Comparison of ENCODE assay signal across 2 cellular contexts in the genomic region with DNA sequence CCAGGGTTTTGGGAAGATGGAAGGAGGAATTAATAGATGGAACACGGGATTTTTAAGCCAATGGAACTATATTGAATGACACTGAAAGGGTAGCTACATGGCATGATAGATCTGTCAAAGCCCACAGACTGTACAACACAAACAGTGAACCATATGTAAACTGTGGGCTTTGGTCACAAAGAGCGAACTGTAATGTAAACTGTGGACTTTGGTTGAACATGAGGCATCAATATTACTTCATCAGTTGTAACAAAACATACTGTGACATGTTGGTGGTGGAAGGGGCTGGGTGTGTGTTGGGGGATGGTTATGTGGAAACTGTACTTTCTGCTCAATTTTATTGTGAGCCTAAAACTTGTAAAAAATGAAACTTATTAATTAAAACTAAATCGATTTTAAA.
TF ChIP-seq lines count a peak whose summit lies in the region.

No MANE protein-coding gene starts in this region.

TF ChIP-seq in SK-N-SH, 30 proteins besides CTCF, POLR2A, EP300 and RAD21 (continued from another document):
- TF ChIP-seq SIN3A (IDR thresholded peaks at IDR 0.05; ENCODE audit: borderline replicate concordance, low read depth, low read length) (no peak), FOSL2 (IDR thresholded peaks at IDR 0.05; ENCODE audit: borderline replicate concordance, low read depth) (no peak), GABPA (IDR thresholded peaks at IDR 0.05; ENCODE audit: low read depth) (no peak), NFIC (IDR thresholded peaks at IDR 0.05; ENCODE audit: borderline replicate concordance) (no peak), ELF1 (IDR thresholded peaks at IDR 0.05) (no peak), EZH2phosphoT487 (IDR thresholded peaks at IDR 0.05; ENCODE audit: borderline replicate concordance, low read depth) (no peak), FOXJ3 (CRISPR knock-in tag; IDR thresholded peaks at IDR 0.05) (no peak), POLR2AphosphoS5 (IDR thresholded peaks at IDR 0.05; ENCODE audit: low read depth, low read length) (no peak), FOXM1 (IDR thresholded peaks at IDR 0.05; ENCODE audit: low read depth) (no peak), TCF12 (IDR thresholded peaks at IDR 0.05) (no peak)
- TF ChIP-seq, protein P1, sequence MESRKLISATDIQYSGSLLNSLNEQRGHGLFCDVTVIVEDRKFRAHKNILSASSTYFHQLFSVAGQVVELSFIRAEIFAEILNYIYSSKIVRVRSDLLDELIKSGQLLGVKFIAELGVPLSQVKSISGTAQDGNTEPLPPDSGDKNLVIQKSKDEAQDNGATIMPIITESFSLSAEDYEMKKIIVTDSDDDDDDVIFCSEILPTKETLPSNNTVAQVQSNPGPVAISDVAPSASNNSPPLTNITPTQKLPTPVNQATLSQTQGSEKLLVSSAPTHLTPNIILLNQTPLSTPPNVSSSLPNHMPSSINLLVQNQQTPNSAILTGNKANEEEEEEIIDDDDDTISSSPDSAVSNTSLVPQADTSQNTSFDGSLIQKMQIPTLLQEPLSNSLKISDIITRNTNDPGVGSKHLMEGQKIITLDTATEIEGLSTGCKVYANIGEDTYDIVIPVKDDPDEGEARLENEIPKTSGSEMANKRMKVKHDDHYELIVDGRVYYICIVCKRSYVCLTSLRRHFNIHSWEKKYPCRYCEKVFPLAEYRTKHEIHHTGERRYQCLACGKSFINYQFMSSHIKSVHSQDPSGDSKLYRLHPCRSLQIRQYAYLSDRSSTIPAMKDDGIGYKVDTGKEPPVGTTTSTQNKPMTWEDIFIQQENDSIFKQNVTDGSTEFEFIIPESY (IDR thresholded peaks at IDR 0.05; ENCODE audit: borderline replicate concordance, low read depth), result no peak
- TF ChIP-seq, protein P2, sequence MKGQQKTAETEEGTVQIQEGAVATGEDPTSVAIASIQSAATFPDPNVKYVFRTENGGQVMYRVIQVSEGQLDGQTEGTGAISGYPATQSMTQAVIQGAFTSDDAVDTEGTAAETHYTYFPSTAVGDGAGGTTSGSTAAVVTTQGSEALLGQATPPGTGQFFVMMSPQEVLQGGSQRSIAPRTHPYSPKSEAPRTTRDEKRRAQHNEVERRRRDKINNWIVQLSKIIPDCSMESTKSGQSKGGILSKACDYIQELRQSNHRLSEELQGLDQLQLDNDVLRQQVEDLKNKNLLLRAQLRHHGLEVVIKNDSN (IDR thresholded peaks at IDR 0.05; ENCODE audit: borderline replicate concordance, low read depth), result no peak

TF ChIP-seq in SK-N-SH treated with all-trans-retinoic acid at 6 μM for 48 hours, 23 proteins besides CTCF, POLR2A, EP300 and RAD21 (continued from another document):
- TF ChIP-seq, protein P3, sequence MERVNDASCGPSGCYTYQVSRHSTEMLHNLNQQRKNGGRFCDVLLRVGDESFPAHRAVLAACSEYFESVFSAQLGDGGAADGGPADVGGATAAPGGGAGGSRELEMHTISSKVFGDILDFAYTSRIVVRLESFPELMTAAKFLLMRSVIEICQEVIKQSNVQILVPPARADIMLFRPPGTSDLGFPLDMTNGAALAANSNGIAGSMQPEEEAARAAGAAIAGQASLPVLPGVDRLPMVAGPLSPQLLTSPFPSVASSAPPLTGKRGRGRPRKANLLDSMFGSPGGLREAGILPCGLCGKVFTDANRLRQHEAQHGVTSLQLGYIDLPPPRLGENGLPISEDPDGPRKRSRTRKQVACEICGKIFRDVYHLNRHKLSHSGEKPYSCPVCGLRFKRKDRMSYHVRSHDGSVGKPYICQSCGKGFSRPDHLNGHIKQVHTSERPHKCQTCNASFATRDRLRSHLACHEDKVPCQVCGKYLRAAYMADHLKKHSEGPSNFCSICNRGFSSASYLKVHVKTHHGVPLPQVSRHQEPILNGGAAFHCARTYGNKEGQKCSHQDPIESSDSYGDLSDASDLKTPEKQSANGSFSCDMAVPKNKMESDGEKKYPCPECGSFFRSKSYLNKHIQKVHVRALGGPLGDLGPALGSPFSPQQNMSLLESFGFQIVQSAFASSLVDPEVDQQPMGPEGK (CRISPR knock-in tag; IDR thresholded peaks at IDR 0.05; ENCODE audit: borderline replicate concordance), result no peak
- TF ChIP-seq, protein P4, sequence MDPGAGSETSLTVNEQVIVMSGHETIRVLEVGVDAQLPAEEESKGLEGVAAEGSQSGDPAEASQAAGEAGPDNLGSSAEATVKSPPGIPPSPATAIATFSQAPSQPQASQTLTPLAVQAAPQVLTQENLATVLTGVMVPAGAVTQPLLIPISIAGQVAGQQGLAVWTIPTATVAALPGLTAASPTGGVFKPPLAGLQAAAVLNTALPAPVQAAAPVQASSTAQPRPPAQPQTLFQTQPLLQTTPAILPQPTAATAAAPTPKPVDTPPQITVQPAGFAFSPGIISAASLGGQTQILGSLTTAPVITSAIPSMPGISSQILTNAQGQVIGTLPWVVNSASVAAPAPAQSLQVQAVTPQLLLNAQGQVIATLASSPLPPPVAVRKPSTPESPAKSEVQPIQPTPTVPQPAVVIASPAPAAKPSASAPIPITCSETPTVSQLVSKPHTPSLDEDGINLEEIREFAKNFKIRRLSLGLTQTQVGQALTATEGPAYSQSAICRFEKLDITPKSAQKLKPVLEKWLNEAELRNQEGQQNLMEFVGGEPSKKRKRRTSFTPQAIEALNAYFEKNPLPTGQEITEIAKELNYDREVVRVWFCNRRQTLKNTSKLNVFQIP (CRISPR knock-in tag; IDR thresholded peaks at IDR 0.05; ENCODE audit: borderline replicate concordance, low read depth), result no peak
- TF ChIP-seq TCF4 (CRISPR knock-in tag; IDR thresholded peaks at IDR 0.05; ENCODE audit: borderline replicate concordance) (no peak), ARNTL (CRISPR knock-in tag; IDR thresholded peaks at IDR 0.05; ENCODE audit: borderline replicate concordance, low read depth) (no peak), ZFP3 (CRISPR knock-in tag; IDR thresholded peaks at IDR 0.05) (no peak), ISL1 (CRISPR knock-in tag; IDR thresholded peaks at IDR 0.05) (no peak), TOX (CRISPR knock-in tag; IDR thresholded peaks at IDR 0.05; ENCODE audit: borderline replicate concordance) (no peak)
